Comparison of ENCODE assay signal across 8 cellular contexts in the genomic region with DNA sequence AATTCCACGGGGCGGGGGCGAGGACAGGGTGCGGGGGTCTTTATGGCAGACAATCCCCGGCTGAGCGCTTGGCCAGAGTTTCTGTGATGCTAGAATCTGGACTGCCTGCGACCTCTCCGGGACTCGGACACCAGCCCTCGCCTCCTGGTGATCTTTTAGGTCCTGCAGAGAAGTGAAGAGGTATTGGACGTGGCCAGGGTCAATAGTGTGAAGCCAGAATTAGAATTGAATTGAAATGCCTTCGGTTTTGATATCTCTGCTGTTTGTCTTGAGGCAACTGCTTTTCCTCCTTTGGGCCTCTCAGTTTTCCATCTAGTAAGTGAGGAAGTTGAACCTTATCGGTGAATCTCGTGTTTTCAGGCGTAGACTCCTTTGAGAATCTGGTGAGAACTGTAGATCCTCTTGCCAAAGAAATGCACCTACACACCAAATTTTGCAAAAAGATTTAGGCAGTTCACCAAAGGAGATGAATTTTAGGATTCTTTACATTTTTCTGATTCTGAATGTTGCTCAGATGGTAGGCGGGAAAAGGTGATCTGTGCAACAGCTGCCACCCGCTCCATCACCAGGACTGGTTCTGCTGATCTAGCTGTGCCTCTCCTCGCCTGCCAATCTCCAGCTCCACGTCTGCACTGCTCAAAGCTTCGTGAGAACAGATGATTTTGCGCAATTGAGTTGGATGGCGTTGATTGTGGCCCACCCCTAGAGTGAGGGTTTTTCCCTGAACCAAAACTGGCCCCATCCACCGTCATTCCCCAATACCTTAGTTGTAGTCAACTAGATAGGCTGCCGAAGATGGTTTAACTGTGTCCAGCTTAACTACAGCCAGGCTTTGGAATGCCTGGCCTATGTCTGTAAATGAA. TPM values are rescaled to one million over a fixed set of nuclear protein-coding genes. Genes with fewer than 3 reads are reported as not detected.
DNase-seq lines count a peak whose midpoint lies in the region; ATAC-seq lines count a peak whose summit lies in the region.

No MANE protein-coding gene starts in this region.

- WGBS in ectodermal cell, 2 experiments, result 26 to 28% methylated on average over 24 of the region's 24 CpGs

- intact Hi-C loops in posterior vena cava (cut with DNase I), result loop anchor here in 1 of 2 donors (10.0 kb wide), 1 partner anchor 103 kb away; a partner anchor contains a TSS

- H3K9me3 ChIP-seq in ectodermal cell (ENCODE audit: control insufficient read depth, low read length) (no peaks in the 10 kb centered on the region), muscle layer of duodenum (ENCODE audit: control insufficient read depth in 1 of 2, low read length in 2 of 2) (no peaks in the 10 kb centered on the region)

- peaks cover 4% of the 10 kb centered on the region for H3K4me1 ChIP-seq in ectodermal cell (ENCODE audit: control insufficient read depth, insufficient read depth, low read length)
- peaks cover 8 to 36% of the 10 kb centered on the region in 2 donors for H3K4me1 ChIP-seq in muscle layer of duodenum (ENCODE audit: control insufficient read depth in 1 of 2, insufficient read depth in 2 of 2, low read length in 2 of 2)

- no peaks in the 10 kb centered on the region for H3K36me3 ChIP-seq in ectodermal cell (ENCODE audit: control insufficient read depth, insufficient read depth, low read length)
- H3K36me3 ChIP-seq in muscle layer of duodenum (ENCODE audit: control insufficient read depth in 1 of 2, insufficient read depth in 2 of 2, low read length in 2 of 2), result peaks cover 1 to 8% of the 10 kb centered on the region in 2 donors

- no peaks in the 10 kb centered on the region for H3K27me3 ChIP-seq in ectodermal cell (ENCODE audit: control insufficient read depth, insufficient read depth, low read length, poor library complexity, severe bottlenecking)
- no peaks in the 10 kb centered on the region for H3K27me3 ChIP-seq in muscle layer of duodenum (ENCODE audit: low read depth, low read length)

- peak; percentile 14 for DNase-seq in CD1c-positive myeloid dendritic cell (ENCODE audit: extremely low spot score)
- peak; percentile 40 for DNase-seq in RPMI8226
- DNase-seq in posterior vena cava (ENCODE audit: low spot score), result no peak
- DNase-seq in NCI-H1436 (lab: John Stamatoyannopoulos, UW), result no peak

- H3K27ac ChIP-seq in ectodermal cell (ENCODE audit: insufficient read depth, low read depth, low read length, poor library complexity, severe bottlenecking), result peak overlapping the region; percentile 95
- peak overlapping the region; percentile 98 for H3K27ac ChIP-seq in muscle layer of duodenum (ENCODE audit: low read length)

- ATAC-seq in GM19463 (IDR thresholded peaks at IDR 0.05; ENCODE audit: unreplicated experiment) (peak; percentile 5), GM21423 (IDR thresholded peaks at IDR 0.05; ENCODE audit: unreplicated experiment) (no peak)

- H3K4me3 ChIP-seq in ectodermal cell (ENCODE audit: insufficient read depth, low read depth, low read length) (peak overlapping the region; percentile 60), muscle layer of duodenum (ENCODE audit: low read depth in 1 of 2, low read length in 2 of 2) (peak overlapping the region; percentile 78 to 92)

RNA-seq across cellular contexts. Expression of a gene that starts 0.8 kb away (rescaled TPM):
- polyA plus RNA-seq in ectodermal cell (2013, experiment 1 of 4), result 36.2 TPM
- polyA plus RNA-seq in ectodermal cell (2013, experiment 2 of 4), result 35.8 TPM
- polyA plus RNA-seq in ectodermal cell (2013, experiment 3 of 4), result 35.3 TPM
- 36.1 TPM for polyA plus RNA-seq in ectodermal cell (2013, experiment 4 of 4)
- 10 to 100 TPM; 24.3 to 27.3 TPM for total RNA-seq in posterior vena cava

RNA-seq across cellular contexts. Expression of a gene that starts 24.4 kb away (rescaled TPM):
- 0.87 TPM for polyA plus RNA-seq in ectodermal cell (2013, experiment 1 of 4)
- 1.2 TPM for polyA plus RNA-seq in ectodermal cell (2013, experiment 2 of 4)
- polyA plus RNA-seq in ectodermal cell (2013, experiment 3 of 4), result 1.2 TPM
- polyA plus RNA-seq in ectodermal cell (2013, experiment 4 of 4), result 1.1 TPM
- total RNA-seq in posterior vena cava, result 100 to 1,000 TPM; 121 to 130 TPM

RNA-seq across cellular contexts. Expression of a gene that starts 35.7 kb away (rescaled TPM):
- 2.0 TPM for polyA plus RNA-seq in ectodermal cell (2013, experiment 1 of 4)
- 2.6 TPM for polyA plus RNA-seq in ectodermal cell (2013, experiment 2 of 4)
- polyA plus RNA-seq in ectodermal cell (2013, experiment 3 of 4), result 2.6 TPM
- polyA plus RNA-seq in ectodermal cell (2013, experiment 4 of 4), result 4.6 TPM
- total RNA-seq in posterior vena cava, result not detected

Comparison
In these comparisons a context has a peak if more than half of its experiments do, and no peak if none do; other contexts are left out.
1. DNase-seq: peak in CD1c-positive myeloid dendritic cell (single experiment) and RPMI8226 (single experiment); none in posterior vena cava (single experiment) and NCI-H1436 (single experiment).